Comparison of ENCODE assay signal across 28 cellular contexts in genomic region chr2:182784058-182784706, GRCh38.
"Had no signal": no experiment of that assay in that cellular context is flagged by ENCODE, and none has a peak within 500 bp of the region (broad histone marks: within the 10 kb centered on the region; RNA-seq: fewer than 3 reads in every experiment).

No MANE protein-coding gene starts in this region.

- H3K4me2 ChIP-seq: PC-9 had no signal

- H2AFZ ChIP-seq: PC-9 had no signal

- H3K27ac ChIP-seq: brain microvascular endothelial cell, PC-9, RWPE1, WERI-Rb-1 had no signal

- H3K36me3 ChIP-seq: WERI-Rb-1 had no signal

- H3K27me3 ChIP-seq: brain microvascular endothelial cell had no signal

- H3K4me3 ChIP-seq: PC-9 had no signal

- DNase-seq: activated CD4-positive, alpha-beta T cell treated with anti-CD3 and anti-CD28 coated beads for 1 hour; activated CD4-positive, alpha-beta T cell treated with anti-CD3 and anti-CD28 coated beads for 48 hours; activated CD4-positive, alpha-beta T cell treated with anti-CD3 and anti-CD28 coated beads, Interleukin-2, amount 50 U/mL, for 4 hours; activated CD4-positive, CD25-positive, alpha-beta regulatory T cell; activated CD8-positive, alpha-beta T cell treated with anti-CD3 and anti-CD28 coated beads for 36 hours; activated effector memory CD4-positive, alpha-beta T cell treated with anti-CD3 and anti-CD28 coated beads, Interleukin-2, amount 50 U/mL, for 16 hours; activated naive CD4-positive, alpha-beta T cell; activated naive CD4-positive, alpha-beta T cell treated with anti-CD3 and anti-CD28 coated beads, Interleukin-2, amount 50 U/mL, for 16 hours; activated naive CD8-positive, alpha-beta T cell treated with anti-CD3 and anti-CD28 coated beads for 36 hours; activated T-cell treated with anti-CD3 and anti-CD28 coated beads, Interleukin-2, amount 50 U/mL, for 1 hour; activated T-cell treated with anti-CD3 and anti-CD28 coated beads, Interleukin-2, amount 50 U/mL, for 72 hours; amniotic stem cell; aorta; central memory CD4-positive, alpha-beta T cell; NCI-H146; NCI-H187; NCI-H2029 treated with DMSO at 0.1 percent for 48 hours; NCI-H2107; NCI-H510A; NK-92 treated with Interleukin-12 subunit alpha and Interleukin-12 subunit beta, amount 100 ng/mL, for 24 hours; SIG-M5; T1000; WERI-Rb-1 had no signal

- ATAC-seq: activated CD8-positive, alpha-beta T cell treated with anti-CD3 and anti-CD28 coated beads for 36 hours; activated T-cell treated with anti-CD3 and anti-CD28 coated beads, Interleukin-2, amount 50 U/mL, for 72 hours; activated T-helper 17 cell treated with anti-CD3 and anti-CD28 coated beads, Interleukin-2, amount 50 U/mL, for 72 hours; Right ventricle myocardium inferior had no signal
